14 cellular contexts compared by ENCODE assay signal in genomic region chr1:180962178-180962577, GRCh38. TPM values are rescaled to one million over a fixed set of nuclear protein-coding genes. Genes with fewer than 3 reads are reported as not detected.
A peak's percentile ranks its signal among the peaks of the same experiment; 100 is the strongest.
DNase-seq lines count a peak whose midpoint lies in the region; ATAC-seq lines count a peak whose summit lies in the region.
"Had no signal": no experiment of that assay in that cellular context is flagged by ENCODE, and none has a peak within 500 bp of the region (broad histone marks: within the 10 kb centered on the region; RNA-seq: fewer than 3 reads in every experiment).

No MANE protein-coding gene starts in this region.

- DNase-seq in COLO829 (ENCODE audit: low spot score) (peak; percentile 68), NCI-H1694 treated with DMSO at 0.1 percent for 48 hours (lab: John Stamatoyannopoulos, UW) (peak; percentile 24), epidermal melanocyte (ENCODE audit: insufficient read length, low spot score) (peak; percentile 56), sciatic nerve (ENCODE audit: low spot score) (no peak), HPDE6-E6E7 (ENCODE audit: extremely low spot score) (no peak)
- no peak for DNase-seq in activated naive CD4-positive, alpha-beta T cell (lab: John Stamatoyannopoulos, UW)
- no peak for DNase-seq in activated CD4-positive, alpha-beta T cell treated with anti-CD3 and anti-CD28 coated beads, Interleukin-2, amount 50 U/mL, for 1 hour
- DNase-seq: activated CD4-positive, alpha-beta T cell treated with anti-CD3 and anti-CD28 coated beads, Interleukin-2, amount 50 U/mL, for 4 hours; activated T-cell treated with anti-CD3 and anti-CD28 coated beads, Interleukin-2, amount 50 U/mL, for 72 hours; amniotic stem cell; Calu3; NCI-H446; SK-N-SH had no signal

- peak; percentile 77 for ATAC-seq in sciatic nerve
- ATAC-seq in HG02678 (IDR thresholded peaks at IDR 0.05; ENCODE audit: unreplicated experiment): no peak
- ATAC-seq: activated T-cell treated with anti-CD3 and anti-CD28 coated beads, Interleukin-2, amount 50 U/mL, for 72 hours had no signal

- intact Hi-C loops in sciatic nerve (cut with DNase I): loop anchor here (5.0 kb wide), 1 partner anchor 1980 kb away; no protein-coding TSS in a partner anchor

RNA-seq across cellular contexts. Expression of gene KIAA1614, which starts 49.5 kb away (rescaled TPM):
- total RNA-seq in sciatic nerve: 14.9 TPM

Comparison
In these comparisons a context has a peak if more than half of its experiments do, and no peak if none do; other contexts are left out.
1. DNase-seq: peak in COLO829 (single experiment), NCI-H1694 treated with DMSO at 0.1 percent for 48 hours (single experiment) and epidermal melanocyte (single experiment); none in sciatic nerve (single experiment), activated naive CD4-positive, alpha-beta T cell (0 of 4), HPDE6-E6E7 (single experiment) and activated CD4-positive, alpha-beta T cell treated with anti-CD3 and anti-CD28 coated beads, Interleukin-2, amount 50 U/mL, for 1 hour (single experiment).